ENCODE assay signal across 8 cellular contexts in the genomic region with DNA sequence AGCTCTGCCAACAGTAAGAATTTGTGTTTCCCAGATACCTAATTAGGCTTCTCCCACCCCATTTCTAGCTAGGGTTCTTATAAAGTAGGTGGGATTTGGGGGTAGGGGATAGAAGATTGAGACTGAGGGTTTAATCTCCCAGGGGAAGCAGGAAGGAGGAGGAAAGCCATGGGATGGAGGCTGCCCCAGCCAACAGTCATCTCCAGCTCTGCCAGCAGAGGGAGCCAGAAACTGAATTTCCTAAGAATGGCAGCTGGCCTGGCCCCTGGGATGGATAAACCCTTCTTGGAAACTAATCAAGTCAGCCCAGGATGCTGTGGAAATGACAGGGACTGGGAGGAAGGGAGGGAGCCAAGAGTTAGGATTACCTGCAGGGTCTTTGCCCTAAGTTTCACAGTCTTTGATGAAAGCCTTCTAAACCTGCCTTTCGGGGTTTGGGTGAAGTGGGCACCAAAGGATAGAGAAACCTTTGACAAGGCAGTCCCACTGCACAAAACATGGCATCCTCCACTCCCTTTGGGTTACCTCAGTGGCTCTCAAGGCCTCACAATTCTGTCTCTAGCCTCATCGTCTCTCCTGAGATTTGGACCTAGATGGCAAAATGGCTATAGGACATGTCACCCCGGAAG. TPM values are rescaled to one million over a fixed set of nuclear protein-coding genes. Genes with fewer than 3 reads are reported as not detected.
A peak's percentile ranks its signal among the peaks of the same experiment; 100 is the strongest.
DNase-seq lines count a peak whose midpoint lies in the region; ATAC-seq and TF ChIP-seq lines count a peak whose summit lies in the region.

No MANE protein-coding gene starts in this region.

- no peaks in the 10 kb centered on the region for H3K79me2 ChIP-seq in GM23338 (replicated peaks; ENCODE audit: insufficient read depth)

- H3K4me3 ChIP-seq in Caco-2 (ENCODE audit: low read depth, low read length) (no peak overlapping the region), GM23338 (no peak overlapping the region)

- H3F3A ChIP-seq in GM23338 (replicated peaks; ENCODE audit: low read depth): no peaks in the 10 kb centered on the region

- H3K36me3 Mint-ChIP-seq in Caco-2 (ENCODE audit: insufficient read depth, unreplicated experiment) (no peaks in the 10 kb centered on the region), GM23338 (ENCODE audit: low read depth) (no peaks in the 10 kb centered on the region), nephron (ENCODE audit: low read depth) (no peaks in the 10 kb centered on the region)

- no peaks in the 10 kb centered on the region for H3K4me1 Mint-ChIP-seq in Caco-2 (ENCODE audit: low read depth, unreplicated experiment)
- H3K4me1 Mint-ChIP-seq in GM23338: peaks cover 5% of the 10 kb centered on the region; the same call in 1 of the 3 replicates
- no peaks in the 10 kb centered on the region for H3K4me1 Mint-ChIP-seq in nephron

- no peaks in the 10 kb centered on the region for H3K9me3 Mint-ChIP-seq in Caco-2 (ENCODE audit: unreplicated experiment)
- H3K9me3 Mint-ChIP-seq in GM23338: no peaks in the 10 kb centered on the region; the same call in 2 of the 3 replicates
- peaks cover 14% of the 10 kb centered on the region for H3K9me3 Mint-ChIP-seq in nephron

- no peaks in the 10 kb centered on the region for H3K27me3 ChIP-seq in Caco-2 (replicated peaks; ENCODE audit: control insufficient read depth, insufficient read depth, low read length)
- H3K27me3 ChIP-seq in GM23338 (ENCODE audit: insufficient read depth): no peaks in the 10 kb centered on the region

- H3K36me3 ChIP-seq in Caco-2 (ENCODE audit: control insufficient read depth, insufficient read depth, low read length) (no peaks in the 10 kb centered on the region), GM23338 (ENCODE audit: insufficient read depth) (no peaks in the 10 kb centered on the region)

- ATAC-seq in GM23338 (peak; percentile 95), GM21447 (IDR thresholded peaks at IDR 0.05; ENCODE audit: unreplicated experiment) (no peak), HG02798 (IDR thresholded peaks at IDR 0.05; ENCODE audit: poor library complexity, unreplicated experiment) (no peak)

- BruUV-seq in Caco-2 (replicated peaks; lab: Mats Ljungman, UMichigan): no TSS peak

- TF ChIP-seq POLR2A in erythroblast (IDR thresholded peaks at IDR 0.05; ENCODE audit: low read length): no peak

- H4K20me1 ChIP-seq in GM23338 (replicated peaks; ENCODE audit: insufficient read depth): no peaks in the 10 kb centered on the region

- POLR2A ChIA-PET in Caco-2 (lab: Charles Lee): no interaction called here

- no peaks in the 10 kb centered on the region for H3K27me3 Mint-ChIP-seq in Caco-2 (ENCODE audit: insufficient read depth, unreplicated experiment)
- peaks cover 3% of the 10 kb centered on the region for H3K27me3 Mint-ChIP-seq in GM23338 (ENCODE audit: insufficient read depth, low read depth, poor library complexity)
- H3K27me3 Mint-ChIP-seq in nephron (ENCODE audit: low read depth): peaks cover 3% of the 10 kb centered on the region

- no peak overlapping the region for H3K27ac Mint-ChIP-seq in Caco-2 (ENCODE audit: unreplicated experiment)
- H3K27ac Mint-ChIP-seq in GM23338: no peak overlapping the region
- no peak overlapping the region for H3K27ac Mint-ChIP-seq in nephron

- CTCF ChIA-PET in Caco-2 (lab: Charles Lee): interaction anchor here (0.5 to 1.0 kb wide), 3 partner anchors 32 to 160 kb away, joined by 3 to 8 read pairs (median 5); a partner anchor contains a TSS

- DNase-seq in Caco-2 (peak; percentile 50 to 64), GM23338 (ENCODE audit: low spot score) (peak; percentile 74), NCI-H345 treated with DMSO at 0.1 percent for 48 hours (lab: John Stamatoyannopoulos, UW; ENCODE audit: unreplicated experiment) (peak; percentile 19), erythroblast (lab: John Stamatoyannopoulos, UW) (peak; percentile 35 to 58)
- peak; percentile 53 for DNase-seq in activated CD8-positive, alpha-beta memory T cell treated with anti-CD3 and anti-CD28 coated beads, Interleukin-2, amount 50 U/mL, for 4 hours

- H3K9me2 ChIP-seq in GM23338 (ENCODE audit: insufficient read depth): no peaks in the 10 kb centered on the region

- H3K4me3 Mint-ChIP-seq in Caco-2 (ENCODE audit: unreplicated experiment) (no peak overlapping the region), GM23338 (no peak overlapping the region), nephron (no peak overlapping the region)

- TF ChIP-seq CTCF in Caco-2 (IDR thresholded peaks at IDR 0.05; ENCODE audit: insufficient read depth in 1 of 2, low read depth in 1 of 2, low read length in 1 of 2, severe bottlenecking in 1 of 2, unreplicated experiment in 1 of 2) (peak; percentile 65 to 70), GM23338 (conservative IDR thresholded peaks at IDR 0.05; ENCODE audit: low read depth in 2 of 2) (peak; percentile 58 to 84), nephron (IDR thresholded peaks at IDR 0.05; ENCODE audit: unreplicated experiment in 3 of 3) (peak; percentile 41 to 53 (median 42))

- no peak overlapping the region for H3K4me2 ChIP-seq in GM23338

- intact Hi-C loops in Caco-2 (cut with micrococcal nuclease; ENCODE audit: unreplicated experiment): loop anchor here (1.0 kb wide), 1 partner anchor 295 kb away; no protein-coding TSS in a partner anchor

- H3K4me1 ChIP-seq in Caco-2: no peaks in the 10 kb centered on the region
- H3K4me1 ChIP-seq in GM23338 (ENCODE audit: insufficient read depth): no peaks in the 10 kb centered on the region

- no peaks in the 10 kb centered on the region for H3K9me3 ChIP-seq in Caco-2

- no peak overlapping the region for H3K27ac ChIP-seq in GM23338 (ENCODE audit: low read depth)

- H2AFZ ChIP-seq in GM23338: no peak overlapping the region

TF ChIP-seq in GM23338, 12 proteins besides CTCF, POLR2A, EP300 and RAD21 (continues in another document):
- TF ChIP-seq EZH2 (IDR thresholded peaks at IDR 0.05; ENCODE audit: low read depth, unreplicated experiment) (no peak), ZNF331 (CRISPR knock-in tag; IDR thresholded peaks at IDR 0.05; ENCODE audit: low read depth) (no peak), CREB1 (CRISPR knock-in tag; IDR thresholded peaks at IDR 0.05; ENCODE audit: low read depth) (no peak), STAT1 (IDR thresholded peaks at IDR 0.05; ENCODE audit: unreplicated experiment) (no peak), EZH2phosphoT487 (IDR thresholded peaks at IDR 0.05; ENCODE audit: unreplicated experiment) (no peak)
- TF ChIP-seq, protein P1, sequence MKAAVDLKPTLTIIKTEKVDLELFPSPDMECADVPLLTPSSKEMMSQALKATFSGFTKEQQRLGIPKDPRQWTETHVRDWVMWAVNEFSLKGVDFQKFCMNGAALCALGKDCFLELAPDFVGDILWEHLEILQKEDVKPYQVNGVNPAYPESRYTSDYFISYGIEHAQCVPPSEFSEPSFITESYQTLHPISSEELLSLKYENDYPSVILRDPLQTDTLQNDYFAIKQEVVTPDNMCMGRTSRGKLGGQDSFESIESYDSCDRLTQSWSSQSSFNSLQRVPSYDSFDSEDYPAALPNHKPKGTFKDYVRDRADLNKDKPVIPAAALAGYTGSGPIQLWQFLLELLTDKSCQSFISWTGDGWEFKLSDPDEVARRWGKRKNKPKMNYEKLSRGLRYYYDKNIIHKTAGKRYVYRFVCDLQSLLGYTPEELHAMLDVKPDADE (IDR thresholded peaks at IDR 0.05): no peak
- TF ChIP-seq, protein P2, sequence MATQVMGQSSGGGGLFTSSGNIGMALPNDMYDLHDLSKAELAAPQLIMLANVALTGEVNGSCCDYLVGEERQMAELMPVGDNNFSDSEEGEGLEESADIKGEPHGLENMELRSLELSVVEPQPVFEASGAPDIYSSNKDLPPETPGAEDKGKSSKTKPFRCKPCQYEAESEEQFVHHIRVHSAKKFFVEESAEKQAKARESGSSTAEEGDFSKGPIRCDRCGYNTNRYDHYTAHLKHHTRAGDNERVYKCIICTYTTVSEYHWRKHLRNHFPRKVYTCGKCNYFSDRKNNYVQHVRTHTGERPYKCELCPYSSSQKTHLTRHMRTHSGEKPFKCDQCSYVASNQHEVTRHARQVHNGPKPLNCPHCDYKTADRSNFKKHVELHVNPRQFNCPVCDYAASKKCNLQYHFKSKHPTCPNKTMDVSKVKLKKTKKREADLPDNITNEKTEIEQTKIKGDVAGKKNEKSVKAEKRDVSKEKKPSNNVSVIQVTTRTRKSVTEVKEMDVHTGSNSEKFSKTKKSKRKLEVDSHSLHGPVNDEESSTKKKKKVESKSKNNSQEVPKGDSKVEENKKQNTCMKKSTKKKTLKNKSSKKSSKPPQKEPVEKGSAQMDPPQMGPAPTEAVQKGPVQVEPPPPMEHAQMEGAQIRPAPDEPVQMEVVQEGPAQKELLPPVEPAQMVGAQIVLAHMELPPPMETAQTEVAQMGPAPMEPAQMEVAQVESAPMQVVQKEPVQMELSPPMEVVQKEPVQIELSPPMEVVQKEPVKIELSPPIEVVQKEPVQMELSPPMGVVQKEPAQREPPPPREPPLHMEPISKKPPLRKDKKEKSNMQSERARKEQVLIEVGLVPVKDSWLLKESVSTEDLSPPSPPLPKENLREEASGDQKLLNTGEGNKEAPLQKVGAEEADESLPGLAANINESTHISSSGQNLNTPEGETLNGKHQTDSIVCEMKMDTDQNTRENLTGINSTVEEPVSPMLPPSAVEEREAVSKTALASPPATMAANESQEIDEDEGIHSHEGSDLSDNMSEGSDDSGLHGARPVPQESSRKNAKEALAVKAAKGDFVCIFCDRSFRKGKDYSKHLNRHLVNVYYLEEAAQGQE (IDR thresholded peaks at IDR 0.05; ENCODE audit: unreplicated experiment): no peak

RNA-seq across cellular contexts. Expression of a gene that starts 6.7 kb away (rescaled TPM):
- total RNA-seq in Caco-2 (2022): 9.7 and 10.2 TPM in 2 replicates
- 21.2 and 23.1 TPM in 2 replicates for total RNA-seq in GM23338 (2014; rRNA removed; shearing (Covaris generic))
- polyA plus RNA-seq in GM23338 (2016; fragmentation: Nextera tagmentation; extraction: Ambion mirVana): 8.3 and 11.3 TPM in 2 replicates

RNA-seq across cellular contexts. Expression of a gene that starts 31.5 kb away (rescaled TPM):
- 795 and 810 TPM in 2 replicates for total RNA-seq in Caco-2 (2022)
- total RNA-seq in GM23338 (2014; rRNA removed; shearing (Covaris generic)): 550 and 572 TPM in 2 replicates
- 648 and 664 TPM in 2 replicates for polyA plus RNA-seq in GM23338 (2016; fragmentation: Nextera tagmentation; extraction: Ambion mirVana)

Comparison
In these comparisons a context has a peak if more than half of its experiments do, and no peak if none do; other contexts are left out.
1. DNase-seq: peak in every context shown above with its lines; median percentile 74 in GM23338; 57 in Caco-2; 53 in activated CD8-positive, alpha-beta memory T cell treated with anti-CD3 and anti-CD28 coated beads, Interleukin-2, amount 50 U/mL, for 4 hours; 46 in erythroblast; 19 in NCI-H345 treated with DMSO at 0.1 percent for 48 hours.